Comparison of ENCODE assay signal across 1 cellular context in genomic region chr9:127608104-127608966, GRCh38.
TF ChIP-seq lines count a peak whose summit lies in the region.

No MANE protein-coding gene starts in this region.

TF ChIP-seq in HEK293, 187 proteins besides CTCF, POLR2A, EP300 and RAD21 (continued from another document):
- TF ChIP-seq ZNF514 (tag by site-specific recombination; IDR thresholded peaks at IDR 0.05) (no peak), ZNF513 (tag by site-specific recombination; IDR thresholded peaks at IDR 0.05) (no peak), ZNF169 (tag by site-specific recombination; IDR thresholded peaks at IDR 0.05) (no peak), ZNF624 (tag by site-specific recombination; IDR thresholded peaks at IDR 0.05) (no peak), ZNF692 (tag by site-specific recombination; IDR thresholded peaks at IDR 0.05) (peak; percentile 40; the same call in 1 of the 2 replicates), KLF17 (tag by site-specific recombination; IDR thresholded peaks at IDR 0.05) (no peak; the same call in 1 of the 2 replicates), SCRT1 (tag by site-specific recombination; IDR thresholded peaks at IDR 0.05; ENCODE audit: borderline replicate concordance) (peak; percentile 76), ZNF366 (tag by site-specific recombination; conservative IDR thresholded peaks at IDR 0.05) (peak; percentile 57), ZBTB26 (tag by site-specific recombination; optimal IDR thresholded peaks at IDR 0.05) (peak; percentile 73), ZNF280C (tag by site-specific recombination; IDR thresholded peaks at IDR 0.05) (no peak), SETDB1 (IDR thresholded peaks at IDR 0.05; ENCODE audit: insufficient read length, low read length) (no peak), SCRT2 (tag by site-specific recombination; IDR thresholded peaks at IDR 0.05) (peak; percentile 96), ZNF830 (tag by site-specific recombination; IDR thresholded peaks at IDR 0.05; ENCODE audit: low read depth) (no peak)
